In genomic region chr15:58724471-58724870, GRCh38 we compare ENCODE assay signal across 8 cellular contexts. TPM values are rescaled to one million over a fixed set of nuclear protein-coding genes. Genes with fewer than 3 reads are reported as not detected.
DNase-seq lines count a peak whose midpoint lies in the region; ATAC-seq and TF ChIP-seq lines count a peak whose summit lies in the region.

No MANE protein-coding gene starts in this region.

- no peak overlapping the region for H3K4me2 ChIP-seq in DND-41 (ENCODE audit: insufficient read depth, low read length)

- DNase-seq in DND-41 (no peak), M059J (ENCODE audit: low read depth) (peak; percentile 30), fibroblast of gingiva (ENCODE audit: low read depth) (peak; percentile 22), superior temporal gyrus (ENCODE audit: extremely low spot score) (no peak), islet precursor cell (no peak)
- DNase-seq in stimulated activated CD8-positive, alpha-beta memory T cell treated with anti-CD3 and anti-CD28 coated beads, Interleukin-4, amount 100 ng/mL, for 48 hours = no peak
- no peak for DNase-seq in activated CD4-positive, alpha-beta memory T cell treated with anti-CD3 and anti-CD28 coated beads, Interleukin-2, amount 10 ng/mL, durations not matched to agents 7 days and 5 days

- no peaks in the 10 kb centered on the region for H3K9me3 ChIP-seq in DND-41 (ENCODE audit: insufficient read depth, low read length, severe bottlenecking)

- H3K27me3 ChIP-seq in DND-41 (ENCODE audit: insufficient read depth, low read length, poor library complexity) = no peaks in the 10 kb centered on the region

- H2AFZ ChIP-seq in DND-41 (ENCODE audit: low read depth, low read length) = no peak overlapping the region

- TF ChIP-seq CTCF in DND-41 (IDR thresholded peaks at IDR 0.05; ENCODE audit: borderline replicate concordance, extremely low read depth, low read length, poor library complexity, severe bottlenecking) = no peak

- CTCF ChIA-PET in activated CD4-positive, alpha-beta memory T cell treated with anti-CD3 and anti-CD28 coated beads, Interleukin-2, amount 10 ng/mL, durations not matched to agents 7 days and 5 days (lab: Charles Lee) = interaction anchor here (1.1 kb wide), 1 partner anchor 15 kb away, joined by 3 read pairs; no protein-coding TSS in a partner anchor

- 0 out of 3 replicates have a peak, but pooled peaks have one; percentile 45 for ATAC-seq in DND-41 (ENCODE audit: insufficient read depth, low read depth)
- ATAC-seq in GM21381 (IDR thresholded peaks at IDR 0.05; ENCODE audit: unreplicated experiment) = peak; percentile 66

- H3K4me1 Mint-ChIP-seq in activated CD4-positive, alpha-beta memory T cell treated with anti-CD3 and anti-CD28 coated beads, Interleukin-2, amount 10 ng/mL, durations not matched to agents 7 days and 5 days = peaks cover 7% of the 10 kb centered on the region

- H3K4me3 ChIP-seq in DND-41 (ENCODE audit: low read depth in 1 of 2, low read length in 2 of 2) = no peak overlapping the region

- H3K27ac Mint-ChIP-seq in activated CD4-positive, alpha-beta memory T cell treated with anti-CD3 and anti-CD28 coated beads, Interleukin-2, amount 10 ng/mL, durations not matched to agents 7 days and 5 days = no peak overlapping the region

- H3K27ac ChIP-seq in DND-41 (ENCODE audit: low read length) = 0 out of 2 replicates have a peak overlapping the region, but pooled peaks have one; percentile 27

- no peaks in the 10 kb centered on the region for H3K9me3 Mint-ChIP-seq in activated CD4-positive, alpha-beta memory T cell treated with anti-CD3 and anti-CD28 coated beads, Interleukin-2, amount 10 ng/mL, durations not matched to agents 7 days and 5 days

- no peak overlapping the region for H3K9ac ChIP-seq in DND-41 (ENCODE audit: low read depth, low read length)

- peaks cover 3% of the 10 kb centered on the region; the same call in 1 of the 2 replicates for H3K36me3 ChIP-seq in DND-41 (ENCODE audit: insufficient read depth, low read length)

- peaks cover 17% of the 10 kb centered on the region; the same call in 1 of the 2 replicates for H4K20me1 ChIP-seq in DND-41 (ENCODE audit: insufficient read depth, low read length)

- H3K4me1 ChIP-seq in DND-41 (ENCODE audit: insufficient read depth, low read length) = no peaks in the 10 kb centered on the region

- POLR2A ChIA-PET in activated CD4-positive, alpha-beta memory T cell treated with anti-CD3 and anti-CD28 coated beads, Interleukin-2, amount 10 ng/mL, durations not matched to agents 7 days and 5 days (lab: Charles Lee) = no interaction called here

- peaks cover 100% of the 10 kb centered on the region for H3K79me2 ChIP-seq in DND-41 (ENCODE audit: insufficient read depth, low read length)

- H3K27me3 Mint-ChIP-seq in activated CD4-positive, alpha-beta memory T cell treated with anti-CD3 and anti-CD28 coated beads, Interleukin-2, amount 10 ng/mL, durations not matched to agents 7 days and 5 days = no peaks in the 10 kb centered on the region

- peaks cover 15% of the 10 kb centered on the region for H3K36me3 Mint-ChIP-seq in activated CD4-positive, alpha-beta memory T cell treated with anti-CD3 and anti-CD28 coated beads, Interleukin-2, amount 10 ng/mL, durations not matched to agents 7 days and 5 days (ENCODE audit: low read depth)

- no peak overlapping the region for H3K4me3 Mint-ChIP-seq in activated CD4-positive, alpha-beta memory T cell treated with anti-CD3 and anti-CD28 coated beads, Interleukin-2, amount 10 ng/mL, durations not matched to agents 7 days and 5 days

RNA-seq across cellular contexts. Expression of gene ADAM10, which starts 25.0 kb away (rescaled TPM):
- 62.8 and 107 TPM in 2 replicates for total RNA-seq in M059J (2014; rRNA removed; shearing (Covaris generic))
- total RNA-seq in activated CD4-positive, alpha-beta memory T cell treated with anti-CD3 and anti-CD28 coated beads, Interleukin-2, amount 10 ng/mL, durations not matched to agents 7 days and 5 days = 100 to 1,000 TPM; 147 to 150 TPM

RNA-seq across cellular contexts. Expression of gene MINDY2, which starts 46.6 kb away (rescaled TPM):
- 4.5 and 5.6 TPM in 2 replicates for total RNA-seq in M059J (2014; rRNA removed; shearing (Covaris generic))
- 10 to 100 TPM; 17.3 to 18.0 TPM for total RNA-seq in activated CD4-positive, alpha-beta memory T cell treated with anti-CD3 and anti-CD28 coated beads, Interleukin-2, amount 10 ng/mL, durations not matched to agents 7 days and 5 days

Comparison
In these comparisons a context has a peak if more than half of its experiments do, and no peak if none do; other contexts are left out.
1. DNase-seq: peak in M059J (single experiment) and fibroblast of gingiva (single experiment); none in DND-41 (single experiment), stimulated activated CD8-positive, alpha-beta memory T cell treated with anti-CD3 and anti-CD28 coated beads, Interleukin-4, amount 100 ng/mL, for 48 hours (single experiment), activated CD4-positive, alpha-beta memory T cell treated with anti-CD3 and anti-CD28 coated beads, Interleukin-2, amount 10 ng/mL, durations not matched to agents 7 days and 5 days (single experiment), superior temporal gyrus (single experiment) and islet precursor cell (single experiment).